In genomic region chr15:65233651-65234050, GRCh38 we compare ENCODE assay signal across 25 cellular contexts. TPM values are rescaled to one million over a fixed set of nuclear protein-coding genes. Genes with fewer than 3 reads are reported as not detected.
"Had no signal": no experiment of that assay in that cellular context is flagged by ENCODE, and none has a peak within 500 bp of the region (broad histone marks: within the 10 kb centered on the region; RNA-seq: fewer than 3 reads in every experiment).

No MANE protein-coding gene starts in this region.

- H2AFZ ChIP-seq: parathyroid adenoma had no signal

- H3K27ac ChIP-seq: parathyroid adenoma, tibial artery had no signal

- DNase-seq: cerebellar nuclear complex; cortex of kidney; effector memory CD8-positive, alpha-beta T cell; mesenchymal stem cell; mucosa of descending colon; naive B cell; stimulated activated CD4-positive, alpha-beta T cell treated with anti-CD3 and anti-CD28 coated beads, Interleukin-2, amount 100 ng/mL, for 24 hours; stimulated activated CD4-positive, alpha-beta T cell treated with anti-CD3 and anti-CD28 coated beads, Interleukin-4, amount 100 ng/mL, for 24 hours; stimulated activated naive CD8-positive, alpha-beta T cell treated with anti-CD3 and anti-CD28 coated beads, Interleukin-15, Interleukin-2, amounts not matched to agents 100 U/mL and 50 U/mL, for 24 hours; substantia nigra; testis; tibial artery had no signal

- H3K4me1 Mint-ChIP-seq: mesothelial cell of epicardium; naive B cell; neural crest cell; stimulated activated effector memory CD8-positive, alpha-beta T cell treated with anti-CD3 and anti-CD28 coated beads, Interleukin-12 subunit alpha, Interleukin-12 subunit beta, amount 100 ng/mL, for 72 hours had no signal

- H3K9me3 Mint-ChIP-seq: effector memory CD8-positive, alpha-beta T cell; mesothelial cell of epicardium; naive B cell; natural killer cell treated with Interleukin-12 subunit alpha and Interleukin-12 subunit beta and Interleukin-15 and Interleukin-18, amount 100 ng/mL, for 72 hours; neural crest cell; stimulated activated effector memory CD8-positive, alpha-beta T cell treated with anti-CD3 and anti-CD28 coated beads, Interleukin-12 subunit alpha, Interleukin-12 subunit beta, amount 100 ng/mL, for 72 hours; type B pancreatic cell had no signal

- H3K27me3 ChIP-seq: testis, tibial artery had no signal

- H3K79me2 ChIP-seq: parathyroid adenoma had no signal

- H3K4me3 Mint-ChIP-seq: effector memory CD8-positive, alpha-beta T cell; mesothelial cell of epicardium; naive B cell; natural killer cell treated with Interleukin-12 subunit alpha and Interleukin-12 subunit beta and Interleukin-15 and Interleukin-18, amount 100 ng/mL, for 72 hours; neural crest cell; stimulated activated effector memory CD8-positive, alpha-beta T cell treated with anti-CD3 and anti-CD28 coated beads, Interleukin-12 subunit alpha, Interleukin-12 subunit beta, amount 100 ng/mL, for 72 hours; type B pancreatic cell had no signal

- H3K36me3 Mint-ChIP-seq: mesothelial cell of epicardium; naive B cell; natural killer cell treated with Interleukin-12 subunit alpha and Interleukin-12 subunit beta and Interleukin-15 and Interleukin-18, amount 100 ng/mL, for 72 hours; stimulated activated effector memory CD8-positive, alpha-beta T cell treated with anti-CD3 and anti-CD28 coated beads, Interleukin-12 subunit alpha, Interleukin-12 subunit beta, amount 100 ng/mL, for 72 hours; type B pancreatic cell had no signal

- ATAC-seq: effector memory CD8-positive, alpha-beta T cell; esophagus mucosa; mucosa of descending colon; natural killer cell treated with Interleukin-12 subunit alpha and Interleukin-12 subunit beta and Interleukin-15 and Interleukin-18, amount 100 ng/mL, for 72 hours; sciatic nerve; stimulated activated effector memory CD8-positive, alpha-beta T cell treated with anti-CD3 and anti-CD28 coated beads, Interleukin-12 subunit alpha, Interleukin-12 subunit beta, amount 100 ng/mL, for 72 hours; stimulated activated naive CD8-positive, alpha-beta T cell treated with anti-CD3 and anti-CD28 coated beads, Interleukin-15, Interleukin-2, amounts not matched to agents 100 U/mL and 50 U/mL, for 24 hours had no signal

- H3K4me3 ChIP-seq: mucosa of descending colon, testis, tibial artery had no signal

- FAIRE-seq: frontal cortex, keratinocyte had no signal

- H3K36me3 ChIP-seq: tibial artery had no signal

- H3K9me3 ChIP-seq: mucosa of descending colon, testis, tibial artery had no signal

- H3K4me1 ChIP-seq: parathyroid adenoma, tibial artery had no signal

- H3K9ac ChIP-seq: parathyroid adenoma had no signal

- H3K27ac Mint-ChIP-seq: effector memory CD8-positive, alpha-beta T cell; mesothelial cell of epicardium; natural killer cell treated with Interleukin-12 subunit alpha and Interleukin-12 subunit beta and Interleukin-15 and Interleukin-18, amount 100 ng/mL, for 72 hours; progenitor cell of endocrine pancreas; stimulated activated effector memory CD8-positive, alpha-beta T cell treated with anti-CD3 and anti-CD28 coated beads, Interleukin-12 subunit alpha, Interleukin-12 subunit beta, amount 100 ng/mL, for 72 hours; type B pancreatic cell had no signal

- H3K27me3 Mint-ChIP-seq: effector memory CD8-positive, alpha-beta T cell; naive B cell; natural killer cell treated with Interleukin-12 subunit alpha and Interleukin-12 subunit beta and Interleukin-15 and Interleukin-18, amount 100 ng/mL, for 72 hours; progenitor cell of endocrine pancreas; type B pancreatic cell had no signal

RNA-seq across cellular contexts. Expression of gene CILP, which starts 22.4 kb away (rescaled TPM):
- total RNA-seq: dermis microvascular lymphatic vessel endothelial cell, lung microvascular endothelial cell had no signal
- polyA plus RNA-seq: keratinocyte had no signal
